In the genomic region with DNA sequence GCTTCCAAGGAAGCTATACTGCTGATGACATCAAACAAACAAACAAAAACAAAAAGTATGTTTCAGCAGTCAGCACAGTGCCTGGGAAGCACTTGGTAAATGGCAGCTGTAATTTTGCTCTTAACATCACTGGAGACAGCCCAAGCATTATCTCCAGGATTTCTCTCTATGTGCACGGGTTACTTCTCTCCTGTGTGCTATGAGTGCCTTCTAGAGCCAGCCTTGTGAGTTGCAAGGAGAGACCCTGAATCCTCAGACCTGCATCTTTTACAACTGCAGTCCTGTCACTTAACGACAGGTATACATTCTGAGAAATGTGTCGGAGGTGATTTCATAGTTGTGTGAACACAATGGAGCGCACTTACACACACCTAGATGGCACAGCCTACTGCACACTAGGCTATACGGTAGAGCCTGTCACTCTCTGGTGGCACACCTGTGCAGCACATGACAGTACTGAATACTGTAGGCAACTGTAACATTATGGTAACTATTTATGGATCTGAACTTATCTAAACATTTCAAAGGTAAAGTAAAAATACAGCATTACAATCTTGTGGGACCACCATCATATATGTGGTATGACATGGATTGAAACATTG, we compare ENCODE assay signal across 11 cellular contexts.
DNase-seq lines count a peak whose midpoint lies in the region; TF ChIP-seq lines count a peak whose summit lies in the region.
"Had no signal": no experiment of that assay in that cellular context is flagged by ENCODE, and none has a peak within 500 bp of the region (broad histone marks: within the 10 kb centered on the region; RNA-seq: fewer than 3 reads in every experiment).

No MANE protein-coding gene starts in this region.

- peak; percentile 6 for DNase-seq in NCI-H1694 treated with DMSO at 0.1 percent for 48 hours (lab: John Stamatoyannopoulos, UW)
- no peak for DNase-seq in NCI-H1694 (lab: John Stamatoyannopoulos, UW)
- DNase-seq in NCI-H2081 treated with DMSO at 0.1 percent for 48 hours (lab: John Stamatoyannopoulos, UW) = peak; percentile 1
- DNase-seq in chondrocyte (ENCODE audit: low spot score) = no peak
- DNase-seq in osteocyte (ENCODE audit: extremely low spot score, unreplicated experiment) = no peak
- DNase-seq in NCI-H2227 treated with DMSO at 0.1 percent for 48 hours (lab: John Stamatoyannopoulos, UW) = no peak
- DNase-seq in SIG-M5 treated with dmso at 0.1 percent for 504 hours (lab: John Stamatoyannopoulos, UW; ENCODE audit: unreplicated experiment) = no peak
- DNase-seq in suprapubic skin (ENCODE audit: low spot score in 2 of 2) = no peak
- DNase-seq: colonic mucosa, ovary, T-helper 17 cell had no signal

- H3K4me1 ChIP-seq in suprapubic skin = no peaks in the 10 kb centered on the region
- H3K4me1 ChIP-seq: colonic mucosa had no signal

- H3K27me3 ChIP-seq in suprapubic skin = peaks cover 13% of the 10 kb centered on the region
- H3K27me3 ChIP-seq: colonic mucosa, ovary had no signal

- H3K4me1 Mint-ChIP-seq in chondrocyte (ENCODE audit: low read depth) (peaks cover 3% of the 10 kb centered on the region), osteocyte (ENCODE audit: unreplicated experiment) (no peaks in the 10 kb centered on the region)
- H3K4me1 Mint-ChIP-seq: T-helper 17 cell had no signal

- H3K36me3 Mint-ChIP-seq in chondrocyte (ENCODE audit: low read depth) = no peaks in the 10 kb centered on the region
- no peaks in the 10 kb centered on the region for H3K36me3 Mint-ChIP-seq in osteocyte (ENCODE audit: unreplicated experiment)

- peaks cover 1% of the 10 kb centered on the region for H3K27me3 Mint-ChIP-seq in chondrocyte (ENCODE audit: low read depth)
- H3K27me3 Mint-ChIP-seq in osteocyte (ENCODE audit: unreplicated experiment) = no peaks in the 10 kb centered on the region

- H3K36me3 ChIP-seq in suprapubic skin = no peaks in the 10 kb centered on the region
- H3K36me3 ChIP-seq: colonic mucosa, ovary had no signal

- TF ChIP-seq CTCF in chondrocyte (IDR thresholded peaks at IDR 0.05) = peak; percentile 73
- TF ChIP-seq CTCF in osteocyte (IDR thresholded peaks at IDR 0.05) = peak; percentile 49
- TF ChIP-seq CTCF in suprapubic skin (IDR thresholded peaks at IDR 0.05) = no peak

- no peaks in the 10 kb centered on the region for H3K9me3 Mint-ChIP-seq in chondrocyte (ENCODE audit: low read depth)
- H3K9me3 Mint-ChIP-seq in osteocyte (ENCODE audit: unreplicated experiment) = no peaks in the 10 kb centered on the region

- no peak overlapping the region for H3K27ac ChIP-seq in suprapubic skin
- H3K27ac ChIP-seq: colonic mucosa, ovary had no signal

- no peak overlapping the region for H3K4me3 Mint-ChIP-seq in chondrocyte (ENCODE audit: unreplicated experiment)
- no peak overlapping the region for H3K4me3 Mint-ChIP-seq in osteocyte (ENCODE audit: unreplicated experiment)
- H3K4me3 Mint-ChIP-seq: T-helper 17 cell had no signal

- 90% methylated on average over 5 of the region's 5 CpGs for WGBS in suprapubic skin

- H3K4me3 ChIP-seq in suprapubic skin = no peak overlapping the region
- H3K4me3 ChIP-seq: colonic mucosa, ovary had no signal

- TF ChIP-seq POLR2A in suprapubic skin (IDR thresholded peaks at IDR 0.05) = no peak

- no peak for TF ChIP-seq EP300 in suprapubic skin (IDR thresholded peaks at IDR 0.05)

- H3K27ac Mint-ChIP-seq in chondrocyte (ENCODE audit: unreplicated experiment) (no peak overlapping the region), osteocyte (ENCODE audit: unreplicated experiment) (no peak overlapping the region)
- H3K27ac Mint-ChIP-seq: T-helper 17 cell had no signal

- peaks cover 3% of the 10 kb centered on the region for H3K9me3 ChIP-seq in suprapubic skin
- H3K9me3 ChIP-seq: colonic mucosa, ovary had no signal

Comparison
In these comparisons a context has a peak if more than half of its experiments do, and no peak if none do; other contexts are left out.
1. DNase-seq: peak in NCI-H1694 treated with DMSO at 0.1 percent for 48 hours (single experiment) and NCI-H2081 treated with DMSO at 0.1 percent for 48 hours (single experiment); none in NCI-H1694 (single experiment), chondrocyte (single experiment), osteocyte (single experiment), NCI-H2227 treated with DMSO at 0.1 percent for 48 hours (single experiment), SIG-M5 treated with dmso at 0.1 percent for 504 hours (single experiment) and suprapubic skin (0 of 2).
2. CTCF ChIP-seq: peak in chondrocyte (single experiment) and osteocyte (single experiment); none in suprapubic skin (0 of 2).